ENCODE assay signal across 12 cellular contexts in the genomic region with DNA sequence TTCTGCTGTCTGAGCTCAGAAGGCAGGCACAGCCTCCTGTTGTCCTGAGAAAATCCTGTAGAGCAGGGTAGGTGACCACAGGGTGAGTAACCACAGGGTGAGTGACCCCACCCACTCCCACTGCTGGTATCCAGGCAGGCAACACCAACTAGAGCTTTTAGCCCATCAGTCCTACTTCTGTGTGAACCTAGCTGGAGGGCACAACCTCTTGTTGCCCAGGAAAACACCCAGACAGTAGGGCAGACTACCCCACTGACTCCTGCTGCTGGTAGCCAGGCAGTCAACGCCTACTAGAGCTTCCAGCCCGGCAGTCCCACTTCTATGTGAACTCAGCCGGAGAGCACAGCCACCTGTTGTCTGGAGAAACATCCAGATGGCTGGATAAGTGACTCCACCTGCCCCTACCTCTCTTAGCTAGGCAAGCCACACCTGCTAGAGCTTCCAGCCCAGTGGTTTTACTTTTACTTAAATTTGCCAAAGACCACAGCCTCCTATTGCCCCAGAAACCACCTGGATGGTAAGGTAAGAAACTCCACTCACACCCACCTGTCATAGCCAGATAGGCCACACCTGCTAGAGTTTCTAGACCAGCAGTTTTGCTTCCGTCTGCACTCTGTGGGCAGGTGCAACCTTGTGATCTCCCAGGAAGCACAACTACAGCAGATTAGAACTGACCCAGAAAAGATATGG.
DNase-seq lines count a peak whose midpoint lies in the region; ATAC-seq and TF ChIP-seq lines count a peak whose summit lies in the region.
"Had no signal": no experiment of that assay in that cellular context is flagged by ENCODE, and none has a peak within 500 bp of the region (broad histone marks: within the 10 kb centered on the region; RNA-seq: fewer than 3 reads in every experiment).

No MANE protein-coding gene starts in this region.

- DNase-seq in COLO668 (lab: John Stamatoyannopoulos, UW; ENCODE audit: unreplicated experiment): peak; percentile 91
- peak; percentile 2 for DNase-seq in NAMALWA (ENCODE audit: low spot score)
- peak; percentile 75 for DNase-seq in RWPE2 (ENCODE audit: low spot score)
- no peak for DNase-seq in left colon
- DNase-seq in chondrocyte (ENCODE audit: low spot score): no peak
- no peak for DNase-seq in stimulated activated naive CD4-positive, alpha-beta T cell treated with Interleukin-2 at 50 U/mL for 16 hours (lab: John Stamatoyannopoulos, UW)
- DNase-seq: left cardiac atrium, psoas muscle had no signal

- no peak overlapping the region for H3K4me3 Mint-ChIP-seq in chondrocyte (ENCODE audit: unreplicated experiment)
- H3K4me3 Mint-ChIP-seq: IgD-negative memory B cell had no signal

- no peaks in the 10 kb centered on the region for H3K27me3 Mint-ChIP-seq in chondrocyte (ENCODE audit: low read depth)
- H3K27me3 Mint-ChIP-seq: IgD-negative memory B cell had no signal

- peaks cover 33% of the 10 kb centered on the region for H3K4me1 ChIP-seq in RWPE2 (ENCODE audit: insufficient read depth, poor library complexity, severe bottlenecking)
- H3K4me1 ChIP-seq: psoas muscle had no signal

- no peaks in the 10 kb centered on the region for H3K36me3 ChIP-seq in RWPE2 (ENCODE audit: low read depth)

- TF ChIP-seq CTCF in RWPE2 (IDR thresholded peaks at IDR 0.05; ENCODE audit: poor library complexity, severe bottlenecking) (no peak), chondrocyte (IDR thresholded peaks at IDR 0.05) (no peak)

- ATAC-seq in RWPE2 (ENCODE audit: low read depth): peak; percentile 90
- ATAC-seq in left colon: peak; percentile 78
- ATAC-seq in HG03442 (IDR thresholded peaks at IDR 0.05; ENCODE audit: unreplicated experiment): no peak
- ATAC-seq in HG02763 (IDR thresholded peaks at IDR 0.05; ENCODE audit: unreplicated experiment): no peak
- ATAC-seq: activated naive CD4-positive, alpha-beta T cell treated with anti-CD3 and anti-CD28 coated beads, Interleukin-2, amount 50 U/mL, for 72 hours; psoas muscle had no signal

- H3K9me3 Mint-ChIP-seq in chondrocyte (ENCODE audit: low read depth): peaks cover 2% of the 10 kb centered on the region

- peak overlapping the region; percentile 78 for H3K27ac ChIP-seq in RWPE2 (ENCODE audit: poor library complexity, severe bottlenecking)
- H3K27ac ChIP-seq: psoas muscle had no signal

- H3K27ac Mint-ChIP-seq in chondrocyte (ENCODE audit: unreplicated experiment): no peak overlapping the region

- H3K4me1 Mint-ChIP-seq in chondrocyte (ENCODE audit: low read depth): peaks cover 7% of the 10 kb centered on the region
- H3K4me1 Mint-ChIP-seq: IgD-negative memory B cell had no signal

- H3K4me3 ChIP-seq in RWPE2 (ENCODE audit: severe bottlenecking): no peak overlapping the region
- H3K4me3 ChIP-seq: psoas muscle had no signal

- no peaks in the 10 kb centered on the region for H3K27me3 ChIP-seq in RWPE2 (ENCODE audit: insufficient read depth, poor library complexity, severe bottlenecking)

- intact Hi-C loops in left colon (cut with DNase I, micrococcal nuclease): no loop called here

- no peaks in the 10 kb centered on the region for H3K9me3 ChIP-seq in RWPE2 (ENCODE audit: severe bottlenecking)
- H3K9me3 ChIP-seq: psoas muscle had no signal

- H3K36me3 Mint-ChIP-seq in chondrocyte (ENCODE audit: low read depth): no peaks in the 10 kb centered on the region
- H3K36me3 Mint-ChIP-seq: IgD-negative memory B cell had no signal

Comparison
In these comparisons a context has a peak if more than half of its experiments do, and no peak if none do; other contexts are left out.
1. DNase-seq: peak in COLO668 (single experiment), NAMALWA (single experiment) and RWPE2 (single experiment); none in left colon (0 of 2), chondrocyte (single experiment) and stimulated activated naive CD4-positive, alpha-beta T cell treated with Interleukin-2 at 50 U/mL for 16 hours (single experiment).
2. ATAC-seq: peak in RWPE2 (single experiment) and left colon (single experiment); none in HG03442 (single experiment) and HG02763 (single experiment).